ENCODE assay signal across 29 cellular contexts in genomic region chr7:65411249-65411648, GRCh38.
"Had no signal": no experiment of that assay in that cellular context is flagged by ENCODE, and none has a peak within 500 bp of the region (broad histone marks: within the 10 kb centered on the region; RNA-seq: fewer than 3 reads in every experiment).

No MANE protein-coding gene starts in this region.

- H3K4me1 ChIP-seq: stomach, suprapubic skin, testis, thyroid gland, tibial artery, tibial nerve, transverse colon, upper lobe of left lung, upper lobe of right lung, uterus, vagina had no signal

- H3K27ac ChIP-seq: stomach, suprapubic skin, testis, thoracic aorta, thyroid gland, tibial artery, tibial nerve, transverse colon, upper lobe of left lung, upper lobe of right lung, uterus, vagina had no signal

- FAIRE-seq: urothelium cell line had no signal

- H3K27ac Mint-ChIP-seq: stimulated activated effector memory CD8-positive, alpha-beta T cell treated with anti-CD3 and anti-CD28 coated beads, Interleukin-12 subunit alpha, Interleukin-12 subunit beta, amount 100 ng/mL, for 72 hours; stimulated activated memory B cell treated with anti-CD40 and anti-IgM and Interleukin-4, amounts not matched to agents 10 μg/mL and 1 μg/mL and 100 μg/mL, for 72 hours; stimulated activated naive B cell treated with anti-CD40 and anti-IgM and Interleukin-4, amounts not matched to agents 10 μg/mL and 1 μg/mL and 100 μg/mL, for 72 hours; stimulated activated naive CD8-positive, alpha-beta T cell treated with anti-CD3 and anti-CD28 coated beads, Interleukin-15, amount 100 ng/mL, for 72 hours; stimulated activated naive CD8-positive, alpha-beta T cell treated with anti-CD3 and anti-CD28 coated beads, Interleukin-15, Interleukin-2, amounts not matched to agents 100 ng/mL and 50 ng/mL, for 24 hours; type B pancreatic cell had no signal

- H3K36me3 ChIP-seq: stomach, suprapubic skin, thoracic aorta, thyroid gland, tibial artery, tibial nerve, transverse colon, upper lobe of left lung, upper lobe of right lung, uterus, vagina had no signal

- H3K9me3 ChIP-seq: testis, thyroid gland, upper lobe of right lung, vagina had no signal

- H3K4me1 Mint-ChIP-seq: stimulated activated effector memory CD8-positive, alpha-beta T cell treated with anti-CD3 and anti-CD28 coated beads, Interleukin-12 subunit alpha, Interleukin-12 subunit beta, amount 100 ng/mL, for 72 hours; stimulated activated memory B cell treated with anti-CD40 and anti-IgM and Interleukin-4, amounts not matched to agents 10 μg/mL and 1 μg/mL and 100 μg/mL, for 72 hours; stimulated activated naive B cell treated with anti-CD40 and anti-IgM and Interleukin-4, amounts not matched to agents 10 μg/mL and 1 μg/mL and 100 μg/mL, for 72 hours; stimulated activated naive CD8-positive, alpha-beta T cell treated with anti-CD3 and anti-CD28 coated beads, Interleukin-15, amount 100 ng/mL, for 72 hours had no signal

- H3K4me3 ChIP-seq: stomach, suprapubic skin, testis, thoracic aorta, thyroid gland, tibial artery, tibial nerve, transverse colon, upper lobe of left lung, upper lobe of right lung, uterus, vagina had no signal

- DNase-seq: stimulated activated CD4-positive, alpha-beta T cell treated with anti-CD3 and anti-CD28 coated beads, Interleukin-2, amount 100 ng/mL, for 48 hours; stimulated activated CD4-positive, alpha-beta T cell treated with anti-CD3 and anti-CD28 coated beads, Interleukin-4, amount 100 ng/mL, for 1 hour; stimulated activated CD4-positive, alpha-beta T cell treated with anti-CD3 and anti-CD28 coated beads, Interleukin-4, amount 100 ng/mL, for 24 hours; stimulated activated CD4-positive, alpha-beta T cell treated with anti-CD3 and anti-CD28 coated beads, Interleukin-4, amount 100 ng/mL, for 4 hours; stimulated activated CD8-positive, alpha-beta memory T cell treated with anti-CD3 and anti-CD28 coated beads, Interleukin-4, amount 100 ng/mL, for 48 hours; stimulated activated naive B cell treated with anti-CD40 and anti-IgM and Interleukin-4, amounts not matched to agents 10 μg/mL and 1 μg/mL and 100 μg/mL, for 72 hours; stimulated activated naive CD4-positive, alpha-beta T cell; stimulated activated naive CD4-positive, alpha-beta T cell treated with Interleukin-2 at 50 U/mL for 16 hours; stimulated activated naive CD8-positive, alpha-beta T cell treated with anti-CD3 and anti-CD28 coated beads, Interleukin-15, amount 100 ng/mL, for 72 hours; stimulated activated naive CD8-positive, alpha-beta T cell treated with anti-CD3 and anti-CD28 coated beads, Interleukin-15, Interleukin-2, amounts not matched to agents 100 U/mL and 50 U/mL, for 24 hours; stomach; substantia nigra; testis; thyroid gland; tibial artery; transverse colon; trophoblast cell; upper lobe of left lung; upper lobe of right lung; uterus had no signal

- H3K36me3 Mint-ChIP-seq: stimulated activated effector memory CD8-positive, alpha-beta T cell treated with anti-CD3 and anti-CD28 coated beads, Interleukin-12 subunit alpha, Interleukin-12 subunit beta, amount 100 ng/mL, for 72 hours; type B pancreatic cell had no signal

- H3K27me3 Mint-ChIP-seq: stimulated activated memory B cell treated with anti-CD40 and anti-IgM and Interleukin-4, amounts not matched to agents 10 μg/mL and 1 μg/mL and 100 μg/mL, for 72 hours; type B pancreatic cell had no signal

- H3K4me3 Mint-ChIP-seq: stimulated activated effector memory CD8-positive, alpha-beta T cell treated with anti-CD3 and anti-CD28 coated beads, Interleukin-12 subunit alpha, Interleukin-12 subunit beta, amount 100 ng/mL, for 72 hours; stimulated activated memory B cell treated with anti-CD40 and anti-IgM and Interleukin-4, amounts not matched to agents 10 μg/mL and 1 μg/mL and 100 μg/mL, for 72 hours; stimulated activated naive B cell treated with anti-CD40 and anti-IgM and Interleukin-4, amounts not matched to agents 10 μg/mL and 1 μg/mL and 100 μg/mL, for 72 hours; stimulated activated naive CD8-positive, alpha-beta T cell treated with anti-CD3 and anti-CD28 coated beads, Interleukin-15, amount 100 ng/mL, for 72 hours; stimulated activated naive CD8-positive, alpha-beta T cell treated with anti-CD3 and anti-CD28 coated beads, Interleukin-15, Interleukin-2, amounts not matched to agents 100 ng/mL and 50 ng/mL, for 24 hours; type B pancreatic cell had no signal

- ATAC-seq: stimulated activated effector memory CD8-positive, alpha-beta T cell treated with anti-CD3 and anti-CD28 coated beads, Interleukin-12 subunit alpha, Interleukin-12 subunit beta, amount 100 ng/mL, for 72 hours; stimulated activated memory B cell treated with anti-CD40 and anti-IgM and Interleukin-4, amounts not matched to agents 10 μg/mL and 1 μg/mL and 100 μg/mL, for 72 hours; stimulated activated naive B cell treated with anti-CD40 and anti-IgM and Interleukin-4, amounts not matched to agents 10 μg/mL and 1 μg/mL and 100 μg/mL, for 72 hours; stimulated activated naive CD8-positive, alpha-beta T cell treated with anti-CD3 and anti-CD28 coated beads, Interleukin-15, amount 100 ng/mL, for 72 hours; stimulated activated naive CD8-positive, alpha-beta T cell treated with anti-CD3 and anti-CD28 coated beads, Interleukin-15, Interleukin-2, amounts not matched to agents 100 U/mL and 50 U/mL, for 24 hours; upper lobe of right lung had no signal

- H3K9me3 Mint-ChIP-seq: type B pancreatic cell had no signal

- H3K27me3 ChIP-seq: stomach, testis, thyroid gland, tibial artery, tibial nerve, transverse colon, upper lobe of left lung, upper lobe of right lung, uterus, vagina had no signal
